8 cellular contexts compared by ENCODE assay signal in genomic region chr1:17588048-17588781, GRCh38. TPM values are rescaled to one million over a fixed set of nuclear protein-coding genes. Genes with fewer than 3 reads are reported as not detected.
DNase-seq lines count a peak whose midpoint lies in the region; TF ChIP-seq lines count a peak whose summit lies in the region.

No MANE protein-coding gene starts in this region.

- TF ChIP-seq CTCF in suprapubic skin (IDR thresholded peaks at IDR 0.05): no peak

- H3K27ac ChIP-seq in HUES64 (ENCODE audit: low read depth, low read length) (peak overlapping the region; percentile 93), suprapubic skin (peak overlapping the region; percentile 52)

- H3K9me3 ChIP-seq in HUES64 (ENCODE audit: insufficient read depth, low read depth, low read length): no peaks in the 10 kb centered on the region
- no peaks in the 10 kb centered on the region for H3K9me3 ChIP-seq in suprapubic skin

- peak; percentile 87 for DNase-seq in astrocyte of the hippocampus (ENCODE audit: low read depth, low spot score)
- peak; percentile 83 for DNase-seq in iPS-NIHi7 (ENCODE audit: extremely low spot score)
- no peak for DNase-seq in suprapubic skin (ENCODE audit: low spot score in 2 of 2)
- DNase-seq in dermis blood vessel endothelial cell: no peak
- DNase-seq in T-helper 1 cell: no peak
- DNase-seq in ACHN: no peak
- DNase-seq in NCI-H524 treated with DMSO at 0.1 percent for 48 hours (lab: John Stamatoyannopoulos, UW): no peak

- no peak for TF ChIP-seq POLR2A in suprapubic skin (IDR thresholded peaks at IDR 0.05)

- H3K4me3 ChIP-seq in HUES64 (ENCODE audit: low read length) (no peak overlapping the region), suprapubic skin (no peak overlapping the region)

- H3K9ac ChIP-seq in HUES64 (ENCODE audit: low read depth, low read length): peak overlapping the region; percentile 55

- H3K27me3 ChIP-seq in HUES64 (ENCODE audit: insufficient read depth, low read length) (no peaks in the 10 kb centered on the region), suprapubic skin (no peaks in the 10 kb centered on the region)

- no peak for TF ChIP-seq EP300 in suprapubic skin (IDR thresholded peaks at IDR 0.05)

- H3K36me3 ChIP-seq in HUES64 (ENCODE audit: insufficient read depth, low read length) (peaks cover 27% of the 10 kb centered on the region), suprapubic skin (peaks cover 24% of the 10 kb centered on the region)

- H3K4me1 ChIP-seq in HUES64 (ENCODE audit: insufficient read depth, low read length): peaks cover 31% of the 10 kb centered on the region
- H3K4me1 ChIP-seq in suprapubic skin: peaks cover 44% of the 10 kb centered on the region

- 25% methylated on average over 13 of the region's 13 CpGs for WGBS in HUES64
- WGBS in suprapubic skin: 14% methylated on average over 7 of the region's 13 CpGs

- in situ Hi-C loops in ACHN (cut with HindIII; ENCODE audit: low pct_ligation_motif_present, low pct_unique_long_range_greater_than_20kb, low sequenced_read_pairs): no loop called here

RNA-seq across cellular contexts. Expression of gene ARHGEF10L, which starts 48.7 kb away (rescaled TPM):
- 13.5 TPM for polyA plus RNA-seq in HUES64 (2013, experiment 1 of 2)
- 13.4 TPM for polyA plus RNA-seq in HUES64 (2013, experiment 2 of 2)
- 100 to 1,000 TPM in 1 of 4 donors, 10 to 100 TPM in 3; 65.0 to 136 (median 94.1) TPM for total RNA-seq in suprapubic skin
- total RNA-seq in dermis blood vessel endothelial cell: 0.70 and 0.85 TPM in 2 replicates

Comparison
In these comparisons a context has a peak if more than half of its experiments do, and no peak if none do; other contexts are left out.
1. DNase-seq: peak in astrocyte of the hippocampus (single experiment) and iPS-NIHi7 (single experiment); none in suprapubic skin (0 of 2), dermis blood vessel endothelial cell (single experiment), T-helper 1 cell (0 of 5), ACHN (single experiment) and NCI-H524 treated with DMSO at 0.1 percent for 48 hours (single experiment).
2. RNA of gene ARHGEF10L, which starts 48.7 kb away (total RNA-seq): 65.0 to 136 TPM in suprapubic skin; 0.70 to 0.85 TPM in dermis blood vessel endothelial cell; every median in the first group is over 10 times any median in the second.